1 cellular context compared by ENCODE assay signal in genomic region chr19:41883821-41884733, GRCh38.
TF ChIP-seq lines count a peak whose summit lies in the region.

No MANE protein-coding gene starts in this region.

TF ChIP-seq in HepG2, 621 proteins besides CTCF, POLR2A, EP300 and RAD21 (continued from another document and continues in another):
- TF ChIP-seq PLSCR1 (CRISPR knock-in tag; IDR thresholded peaks at IDR 0.05; ENCODE audit: borderline replicate concordance) (no peak), ZNF740 (CRISPR knock-in tag; IDR thresholded peaks at IDR 0.05) (no peak), IRF2 (CRISPR knock-in tag; IDR thresholded peaks at IDR 0.05) (peak; percentile 90; the same call in 1 of the 2 replicates), SOX5 (CRISPR knock-in tag; IDR thresholded peaks at IDR 0.05; ENCODE audit: borderline replicate concordance) (peak; percentile 57; the same call in 1 of the 2 replicates), NONO (IDR thresholded peaks at IDR 0.05) (no peak), NONO (CRISPR knock-in tag; conservative IDR thresholded peaks at IDR 0.05) (peak; percentile 94), CCAR2 (optimal IDR thresholded peaks at IDR 0.05; ENCODE audit: low read depth, low read length) (no peak), ZNF510 (CRISPR knock-in tag; IDR thresholded peaks at IDR 0.05; ENCODE audit: low read depth) (no peak), ZSCAN30 (CRISPR knock-in tag; IDR thresholded peaks at IDR 0.05) (0 out of 2 replicates have a peak, but pooled peaks have one; percentile 73), RERE (CRISPR knock-in tag; IDR thresholded peaks at IDR 0.05; ENCODE audit: low read depth) (peak; percentile 38; the same call in 1 of the 2 replicates), FOXP4 (CRISPR knock-in tag; IDR thresholded peaks at IDR 0.05) (peak; percentile 61; the same call in 1 of the 2 replicates), SKIL (CRISPR knock-in tag; IDR thresholded peaks at IDR 0.05; ENCODE audit: borderline replicate concordance) (no peak), DNMT1 (CRISPR knock-in tag; IDR thresholded peaks at IDR 0.05) (no peak), NFATC3 (CRISPR knock-in tag; IDR thresholded peaks at IDR 0.05) (no peak), ZSCAN25 (CRISPR knock-in tag; IDR thresholded peaks at IDR 0.05) (peak; percentile 78; the same call in 1 of the 2 replicates), TCF12 (IDR thresholded peaks at IDR 0.05) (no peak), TCF12 (CRISPR knock-in tag; IDR thresholded peaks at IDR 0.05) (peak; percentile 26; the same call in 1 of the 2 replicates), SNAPC4 (CRISPR knock-in tag; IDR thresholded peaks at IDR 0.05) (peak; percentile 79; the same call in 1 of the 2 replicates), AFF4 (CRISPR knock-in tag; IDR thresholded peaks at IDR 0.05) (no peak), FOXO4 (CRISPR knock-in tag; conservative IDR thresholded peaks at IDR 0.05) (no peak), RNF2 (conservative IDR thresholded peaks at IDR 0.05; ENCODE audit: low read depth) (no peak), ZNF362 (CRISPR knock-in tag; IDR thresholded peaks at IDR 0.05; ENCODE audit: borderline replicate concordance) (no peak), ZFP41 (CRISPR knock-in tag; IDR thresholded peaks at IDR 0.05; ENCODE audit: borderline replicate concordance) (no peak; the same call in 1 of the 2 replicates), SKI (IDR thresholded peaks at IDR 0.05; ENCODE audit: partially characterized antibody) (peak; percentile 66), GATA4 (IDR thresholded peaks at IDR 0.05; ENCODE audit: borderline replicate concordance, low read depth) (no peak), ZNF331 (CRISPR knock-in tag; IDR thresholded peaks at IDR 0.05) (peak; percentile 89), MTERF4 (CRISPR knock-in tag; IDR thresholded peaks at IDR 0.05) (0 out of 2 replicates have a peak, but pooled peaks have one; percentile 27), MAFG (CRISPR knock-in tag; IDR thresholded peaks at IDR 0.05) (no peak), KLF13 (CRISPR knock-in tag; IDR thresholded peaks at IDR 0.05) (no peak), ZNF441 (CRISPR knock-in tag; IDR thresholded peaks at IDR 0.05; ENCODE audit: borderline replicate concordance) (no peak)
